Comparison of ENCODE assay signal across 1 cellular context in the genomic region with DNA sequence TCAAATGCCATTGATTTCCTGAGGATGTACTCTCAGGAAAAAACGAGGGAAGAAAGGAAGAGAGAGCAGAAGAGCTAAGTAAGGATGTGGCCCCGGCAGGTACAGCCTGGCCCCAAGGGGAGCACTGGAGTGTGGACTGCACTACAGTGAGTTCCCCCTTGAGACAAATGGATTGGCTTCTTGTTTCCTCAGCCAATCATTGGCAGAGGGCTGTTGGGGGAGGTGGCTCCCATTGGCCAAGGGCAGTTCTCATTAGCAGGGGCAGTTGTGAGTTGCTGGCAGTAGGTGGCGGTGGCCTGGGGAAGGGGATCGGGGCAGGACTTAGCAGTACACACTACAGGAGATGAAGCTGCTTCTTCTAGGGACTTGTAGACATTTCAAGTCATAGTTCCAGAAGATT.
TF ChIP-seq lines count a peak whose summit lies in the region.

No MANE protein-coding gene starts in this region.

TF ChIP-seq in K562, 482 proteins besides CTCF, POLR2A, EP300 and RAD21:
- TF ChIP-seq HNRNPUL1 (IDR thresholded peaks at IDR 0.05; ENCODE audit: low read length) (no peak), HSF4 (CRISPR knock-in tag; IDR thresholded peaks at IDR 0.05; ENCODE audit: borderline replicate concordance) (no peak), POLR2H (tag; IDR thresholded peaks at IDR 0.05; ENCODE audit: low read depth) (no peak), ILK (tag; IDR thresholded peaks at IDR 0.05; ENCODE audit: borderline replicate concordance, low read depth) (no peak), NFYB (IDR thresholded peaks at IDR 0.05; ENCODE audit: extremely low read depth, insufficient read length) (peak; percentile 53), RHOXF2B (CRISPR knock-in tag; conservative IDR thresholded peaks at IDR 0.05) (no peak)
- TF ChIP-seq, protein P1, sequence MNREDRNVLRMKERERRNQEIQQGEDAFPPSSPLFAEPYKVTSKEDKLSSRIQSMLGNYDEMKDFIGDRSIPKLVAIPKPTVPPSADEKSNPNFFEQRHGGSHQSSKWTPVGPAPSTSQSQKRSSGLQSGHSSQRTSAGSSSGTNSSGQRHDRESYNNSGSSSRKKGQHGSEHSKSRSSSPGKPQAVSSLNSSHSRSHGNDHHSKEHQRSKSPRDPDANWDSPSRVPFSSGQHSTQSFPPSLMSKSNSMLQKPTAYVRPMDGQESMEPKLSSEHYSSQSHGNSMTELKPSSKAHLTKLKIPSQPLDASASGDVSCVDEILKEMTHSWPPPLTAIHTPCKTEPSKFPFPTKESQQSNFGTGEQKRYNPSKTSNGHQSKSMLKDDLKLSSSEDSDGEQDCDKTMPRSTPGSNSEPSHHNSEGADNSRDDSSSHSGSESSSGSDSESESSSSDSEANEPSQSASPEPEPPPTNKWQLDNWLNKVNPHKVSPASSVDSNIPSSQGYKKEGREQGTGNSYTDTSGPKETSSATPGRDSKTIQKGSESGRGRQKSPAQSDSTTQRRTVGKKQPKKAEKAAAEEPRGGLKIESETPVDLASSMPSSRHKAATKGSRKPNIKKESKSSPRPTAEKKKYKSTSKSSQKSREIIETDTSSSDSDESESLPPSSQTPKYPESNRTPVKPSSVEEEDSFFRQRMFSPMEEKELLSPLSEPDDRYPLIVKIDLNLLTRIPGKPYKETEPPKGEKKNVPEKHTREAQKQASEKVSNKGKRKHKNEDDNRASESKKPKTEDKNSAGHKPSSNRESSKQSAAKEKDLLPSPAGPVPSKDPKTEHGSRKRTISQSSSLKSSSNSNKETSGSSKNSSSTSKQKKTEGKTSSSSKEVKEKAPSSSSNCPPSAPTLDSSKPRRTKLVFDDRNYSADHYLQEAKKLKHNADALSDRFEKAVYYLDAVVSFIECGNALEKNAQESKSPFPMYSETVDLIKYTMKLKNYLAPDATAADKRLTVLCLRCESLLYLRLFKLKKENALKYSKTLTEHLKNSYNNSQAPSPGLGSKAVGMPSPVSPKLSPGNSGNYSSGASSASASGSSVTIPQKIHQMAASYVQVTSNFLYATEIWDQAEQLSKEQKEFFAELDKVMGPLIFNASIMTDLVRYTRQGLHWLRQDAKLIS (CRISPR knock-in tag; IDR thresholded peaks at IDR 0.05) = no peak
- TF ChIP-seq, protein P2, sequence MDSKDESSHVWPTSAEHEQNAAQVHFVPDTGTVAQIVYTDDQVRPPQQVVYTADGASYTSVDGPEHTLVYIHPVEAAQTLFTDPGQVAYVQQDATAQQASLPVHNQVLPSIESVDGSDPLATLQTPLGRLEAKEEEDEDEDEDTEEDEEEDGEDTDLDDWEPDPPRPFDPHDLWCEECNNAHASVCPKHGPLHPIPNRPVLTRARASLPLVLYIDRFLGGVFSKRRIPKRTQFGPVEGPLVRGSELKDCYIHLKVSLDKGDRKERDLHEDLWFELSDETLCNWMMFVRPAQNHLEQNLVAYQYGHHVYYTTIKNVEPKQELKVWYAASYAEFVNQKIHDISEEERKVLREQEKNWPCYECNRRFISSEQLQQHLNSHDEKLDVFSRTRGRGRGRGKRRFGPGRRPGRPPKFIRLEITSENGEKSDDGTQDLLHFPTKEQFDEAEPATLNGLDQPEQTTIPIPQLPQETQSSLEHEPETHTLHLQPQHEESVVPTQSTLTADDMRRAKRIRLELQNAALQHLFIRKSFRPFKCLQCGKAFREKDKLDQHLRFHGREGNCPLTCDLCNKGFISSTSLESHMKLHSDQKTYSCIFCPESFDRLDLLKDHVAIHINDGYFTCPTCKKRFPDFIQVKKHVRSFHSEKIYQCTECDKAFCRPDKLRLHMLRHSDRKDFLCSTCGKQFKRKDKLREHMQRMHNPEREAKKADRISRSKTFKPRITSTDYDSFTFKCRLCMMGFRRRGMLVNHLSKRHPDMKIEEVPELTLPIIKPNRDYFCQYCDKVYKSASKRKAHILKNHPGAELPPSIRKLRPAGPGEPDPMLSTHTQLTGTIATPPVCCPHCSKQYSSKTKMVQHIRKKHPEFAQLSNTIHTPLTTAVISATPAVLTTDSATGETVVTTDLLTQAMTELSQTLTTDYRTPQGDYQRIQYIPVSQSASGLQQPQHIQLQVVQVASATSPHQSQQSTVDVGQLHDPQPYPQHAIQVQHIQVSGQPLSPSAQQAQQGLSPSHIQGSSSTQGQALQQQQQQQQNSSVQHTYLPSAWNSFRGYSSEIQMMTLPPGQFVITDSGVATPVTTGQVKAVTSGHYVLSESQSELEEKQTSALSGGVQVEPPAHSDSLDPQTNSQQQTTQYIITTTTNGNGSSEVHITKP (IDR thresholded peaks at IDR 0.05; ENCODE audit: partially characterized antibody) = peak; percentile 87
